ENCODE assay signal across 18 cellular contexts in genomic region chr4:22911285-22911684, GRCh38.
"Had no signal": no experiment of that assay in that cellular context is flagged by ENCODE, and none has a peak within 500 bp of the region (broad histone marks: within the 10 kb centered on the region; RNA-seq: fewer than 3 reads in every experiment).

No MANE protein-coding gene starts in this region.

- DNase-seq: effector memory CD8-positive, alpha-beta T cell; gastrocnemius medialis; heart right ventricle; hypothalamus; kidney glomerular epithelial cell; naive B cell; occipital lobe; pancreas; right cardiac atrium; small intestine; stimulated activated CD4-positive, alpha-beta T cell treated with anti-CD3 and anti-CD28 coated beads, Interleukin-12 subunit alpha, Interleukin-12 subunit beta, amount 100 ng/mL, for 4 hours; stimulated activated naive CD4-positive, alpha-beta T cell; stomach; substantia nigra; transverse colon had no signal

- H3K4me1 ChIP-seq: esophagus muscularis mucosa, gastrocnemius medialis, heart right ventricle, pancreas, stomach, transverse colon had no signal

- ATAC-seq: effector memory CD8-positive, alpha-beta T cell; gastrocnemius medialis; heart right ventricle; pancreas; right cardiac atrium had no signal

- H3K36me3 ChIP-seq: esophagus muscularis mucosa, gastrocnemius medialis, heart right ventricle, pancreas, stomach, thoracic aorta, transverse colon had no signal

- H3K27ac ChIP-seq: epithelial cell of prostate, esophagus muscularis mucosa, gastrocnemius medialis, heart right ventricle, pancreas, stomach, thoracic aorta, transverse colon had no signal

- H3K27me3 ChIP-seq: esophagus muscularis mucosa, gastrocnemius medialis, heart right ventricle, pancreas, stomach, transverse colon had no signal

- H3K4me3 ChIP-seq: esophagus muscularis mucosa, gastrocnemius medialis, heart right ventricle, pancreas, stomach, thoracic aorta, transverse colon had no signal

- H3K9me3 ChIP-seq: esophagus muscularis mucosa, gastrocnemius medialis, pancreas, stomach, thoracic aorta, transverse colon had no signal
